In the genomic region with DNA sequence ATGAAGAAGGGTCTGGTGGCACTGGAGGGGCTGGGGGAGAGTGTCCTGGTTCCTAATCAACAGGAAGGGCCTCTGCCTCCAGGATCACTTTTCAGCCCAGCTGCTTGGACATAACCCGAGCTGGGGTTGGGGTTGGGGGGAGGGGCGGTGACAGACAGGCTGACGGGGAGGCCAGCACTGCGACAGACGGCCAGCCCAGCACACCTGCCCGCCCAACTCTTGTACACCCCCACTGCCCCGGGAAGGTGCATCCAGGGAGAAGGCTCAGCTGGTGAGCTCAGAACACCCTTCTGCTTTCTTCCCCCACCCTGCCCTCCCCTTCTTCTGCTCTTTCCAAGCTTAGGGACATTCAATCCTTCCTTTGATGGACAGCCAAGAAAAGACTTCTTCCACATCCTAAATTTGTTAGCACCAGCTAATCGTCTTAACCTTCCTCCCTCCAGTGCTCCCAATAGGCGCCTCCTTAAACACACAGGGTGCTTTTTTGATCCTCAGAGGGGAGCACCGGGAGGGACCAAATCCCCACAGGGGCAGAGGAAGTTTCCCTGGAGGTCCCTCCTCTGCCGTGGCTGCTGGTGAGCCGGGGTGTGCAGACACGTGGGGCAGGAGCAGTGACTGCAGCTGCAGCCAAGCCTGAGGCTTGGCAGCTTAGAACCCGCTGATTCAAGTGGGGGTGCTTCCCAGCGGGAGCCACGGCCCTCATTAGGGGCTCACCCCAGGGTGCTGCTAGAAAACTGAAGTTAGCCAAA, we compare ENCODE assay signal across 18 cellular contexts. TPM values are rescaled to one million over a fixed set of nuclear protein-coding genes. Genes with fewer than 3 reads are reported as not detected.
A peak's percentile ranks its signal among the peaks of the same experiment; 100 is the strongest.
DNase-seq lines count a peak whose midpoint lies in the region; ATAC-seq, FAIRE-seq and TF ChIP-seq lines count a peak whose summit lies in the region.
"Had no signal": no experiment of that assay in that cellular context is flagged by ENCODE, and none has a peak within 500 bp of the region (broad histone marks: within the 10 kb centered on the region; RNA-seq: fewer than 3 reads in every experiment).

No MANE protein-coding gene starts in this region.

- ATAC-seq in HG02763 (IDR thresholded peaks at IDR 0.05; ENCODE audit: unreplicated experiment), result no peak
- ATAC-seq: activated CD8-positive, alpha-beta T cell treated with anti-CD3 and anti-CD28 coated beads, Interleukin-2, amount 10 ng/mL, durations not matched to agents 7 days and 5 days had no signal

- H3K27ac ChIP-seq in mammary epithelial cell (ENCODE audit: insufficient read depth, low read depth, low read length), result no peak overlapping the region
- no peak overlapping the region for H3K27ac ChIP-seq in breast epithelium
- no peak overlapping the region for H3K27ac ChIP-seq in SJCRH30
- no peak overlapping the region for H3K27ac ChIP-seq in kidney (ENCODE audit: low read depth in 2 of 2, low read length in 2 of 2)
- H3K27ac ChIP-seq in stomach, result peak overlapping the region in 3 of 5 donors; percentile 9 to 71 (median 54)
- H3K27ac ChIP-seq: PC-9, uterus had no signal

- H3K79me2 ChIP-seq in mammary epithelial cell (ENCODE audit: insufficient read depth, low read length), result no peaks in the 10 kb centered on the region

- H3K4me2 ChIP-seq in mammary epithelial cell (ENCODE audit: insufficient read depth, low read depth, low read length), result no peak overlapping the region
- H3K4me2 ChIP-seq: PC-9 had no signal

- CTCF ChIA-PET in mammary epithelial cell (lab: Charles Lee; ENCODE audit: low non-redundant PET), result no interaction called here

- no peak for TF ChIP-seq CTCF in mammary epithelial cell (conservative IDR thresholded peaks at IDR 0.05 in 1 of 2, IDR thresholded peaks at IDR 0.05 in 1 of 2; ENCODE audit: extremely low read depth in 1 of 2, insufficient read depth in 1 of 2, low read depth in 1 of 2, low read length in 2 of 2)
- TF ChIP-seq CTCF in breast epithelium (IDR thresholded peaks at IDR 0.05), result no peak
- no peak for TF ChIP-seq CTCF in kidney (IDR thresholded peaks at IDR 0.05; ENCODE audit: borderline replicate concordance, extremely low read depth, insufficient read depth)
- TF ChIP-seq CTCF in stomach (IDR thresholded peaks at IDR 0.05), result no peak
- no peak for TF ChIP-seq CTCF in progenitor cell of endocrine pancreas (IDR thresholded peaks at IDR 0.05; ENCODE audit: unreplicated experiment)

- no peak for TF ChIP-seq POLR2A in breast epithelium (IDR thresholded peaks at IDR 0.05)
- no peak for TF ChIP-seq POLR2A in stomach (IDR thresholded peaks at IDR 0.05)

- peaks cover 14% of the 10 kb centered on the region for H3K4me1 Mint-ChIP-seq in progenitor cell of endocrine pancreas (ENCODE audit: low read depth)

- H3K9ac ChIP-seq in mammary epithelial cell (ENCODE audit: insufficient read depth, low read length), result no peak overlapping the region
- H3K9ac ChIP-seq in kidney (ENCODE audit: low read length in 2 of 2), result no peak overlapping the region

- intact Hi-C loops in mammary epithelial cell (cut with micrococcal nuclease), result loop anchor here (2.0 kb wide), 1 partner anchor 14 kb away; no protein-coding TSS in a partner anchor
- intact Hi-C loops in breast epithelium (cut with DNase I; ENCODE audit: low total_unique reads), result no loop called here
- intact Hi-C loops in kidney (cut with DNase I), result no loop called here
- intact Hi-C loops in stomach (cut with DNase I; ENCODE audit: low total_unique reads), result no loop called here

- no peaks in the 10 kb centered on the region for H3K36me3 Mint-ChIP-seq in progenitor cell of endocrine pancreas (ENCODE audit: insufficient read depth)

- no peak for FAIRE-seq in kidney (lab: Jason Lieb, UNC)
- FAIRE-seq: A204.1, islet of Langerhans had no signal

- in situ Hi-C loops in mammary epithelial cell (cut with MboI; ENCODE audit: low sequenced_read_pairs in 2 of 2), result no loop called here

- dilution Hi-C loops in mammary epithelial cell (cut with HindIII; ENCODE audit: low sequenced_read_pairs), result no loop called here

- 21% methylated on average over 9 of the region's 16 CpGs for WGBS in mammary epithelial cell (ENCODE audit: low coverage, missing lambda C conversion rate)
- WGBS in stomach, 5 donors, result 20 to 28% (median 22%) methylated on average over 14 to 16 of the region's 16 CpGs

- no TSS peak for BruUV-seq in mammary epithelial cell (replicated peaks; lab: Mats Ljungman, UMichigan)

- no peak overlapping the region for H3K27ac Mint-ChIP-seq in progenitor cell of endocrine pancreas
- H3K27ac Mint-ChIP-seq: activated CD8-positive, alpha-beta T cell treated with anti-CD3 and anti-CD28 coated beads, Interleukin-2, amount 10 ng/mL, durations not matched to agents 7 days and 5 days had no signal

- H3K27me3 ChIP-seq in mammary epithelial cell (ENCODE audit: insufficient read depth, low read length) (no peaks in the 10 kb centered on the region), breast epithelium (no peaks in the 10 kb centered on the region), SJCRH30 (no peaks in the 10 kb centered on the region), stomach (peaks cover 0 to 28% (median 14%) of the 10 kb centered on the region in 3 donors)
- H3K27me3 ChIP-seq: uterus had no signal

- DNase-seq in mammary epithelial cell (no peak), breast epithelium (ENCODE audit: low spot score in 2 of 2) (no peak), SJCRH30 (peak; percentile 29), kidney (peak; percentile 78), stomach (no peak), NCI-H446 treated with DMSO at 0.1 percent for 48 hours (lab: John Stamatoyannopoulos, UW) (no peak), progenitor cell of endocrine pancreas (ENCODE audit: low spot score, unreplicated experiment) (no peak)
- DNase-seq: activated CD8-positive, alpha-beta T cell treated with anti-CD3 and anti-CD28 coated beads, Interleukin-2, amount 10 ng/mL, durations not matched to agents 7 days and 5 days; activated naive CD4-positive, alpha-beta T cell treated with Interleukin-2 at 50 U/mL for 16 hours; DND-41; NCI-H1694; stimulated activated CD4-positive, alpha-beta T cell treated with anti-CD3 and anti-CD28 coated beads, Interleukin-15, amount 100 ng/mL, for 24 hours had no signal

- H3K4me3 ChIP-seq in mammary epithelial cell (replicated peaks in 1 of 3; ENCODE audit: insufficient read depth in 1 of 3, low read depth in 2 of 3, low read length in 3 of 3) (no peak overlapping the region), breast epithelium (no peak overlapping the region), SJCRH30 (no peak overlapping the region), kidney (ENCODE audit: low read length in 2 of 2) (no peak overlapping the region), stomach (no peak overlapping the region)
- H3K4me3 ChIP-seq: PC-9, uterus had no signal

- no peaks in the 10 kb centered on the region for H3K9me3 ChIP-seq in mammary epithelial cell (replicated peaks; ENCODE audit: insufficient read depth, low read length)
- no peaks in the 10 kb centered on the region for H3K9me3 ChIP-seq in breast epithelium
- no peaks in the 10 kb centered on the region for H3K9me3 ChIP-seq in SJCRH30 (replicated peaks)
- no peaks in the 10 kb centered on the region for H3K9me3 ChIP-seq in kidney (ENCODE audit: control insufficient read depth in 1 of 2, low read length in 2 of 2)
- H3K9me3 ChIP-seq in stomach, result no peaks in the 10 kb centered on the region
- H3K9me3 ChIP-seq: uterus had no signal

- no peaks in the 10 kb centered on the region for H4K20me1 ChIP-seq in mammary epithelial cell (ENCODE audit: insufficient read depth, low read length)

- H3K27me3 Mint-ChIP-seq in progenitor cell of endocrine pancreas, result peaks cover 54% of the 10 kb centered on the region

- H3K36me3 ChIP-seq in mammary epithelial cell (ENCODE audit: insufficient read depth, low read length) (no peaks in the 10 kb centered on the region), breast epithelium (no peaks in the 10 kb centered on the region), SJCRH30 (no peaks in the 10 kb centered on the region), kidney (ENCODE audit: control insufficient read depth in 1 of 2, insufficient read depth in 2 of 2, low read length in 2 of 2) (no peaks in the 10 kb centered on the region), stomach (no peaks in the 10 kb centered on the region)
- H3K36me3 ChIP-seq: uterus had no signal

- no peak overlapping the region for H3K4me3 Mint-ChIP-seq in progenitor cell of endocrine pancreas (ENCODE audit: low read depth)
- H3K4me3 Mint-ChIP-seq: activated CD8-positive, alpha-beta T cell treated with anti-CD3 and anti-CD28 coated beads, Interleukin-2, amount 10 ng/mL, durations not matched to agents 7 days and 5 days had no signal

- no peaks in the 10 kb centered on the region for H3K9me3 Mint-ChIP-seq in progenitor cell of endocrine pancreas (ENCODE audit: low read depth)

- peak overlapping the region; percentile 34 for H2AFZ ChIP-seq in mammary epithelial cell (ENCODE audit: low read depth, low read length)
- H2AFZ ChIP-seq: PC-9 had no signal

- H3K4me1 ChIP-seq in mammary epithelial cell (ENCODE audit: insufficient read depth, low read length), result peaks cover 5% of the 10 kb centered on the region
- peaks cover 0 to 4% of the 10 kb centered on the region in 2 donors for H3K4me1 ChIP-seq in breast epithelium
- peaks cover 5% of the 10 kb centered on the region; the same call in 1 of the 2 replicates for H3K4me1 ChIP-seq in SJCRH30
- H3K4me1 ChIP-seq in kidney (ENCODE audit: control insufficient read depth in 1 of 2, insufficient read depth in 1 of 2, low read depth in 1 of 2, low read length in 2 of 2), result peaks cover 0 to 4% of the 10 kb centered on the region in 2 donors
- peaks cover 4 to 60% (median 19%) of the 10 kb centered on the region in 4 donors for H3K4me1 ChIP-seq in stomach
- H3K4me1 ChIP-seq: uterus had no signal

- no peak for TF ChIP-seq EP300 in stomach (IDR thresholded peaks at IDR 0.05)

RNA-seq across cellular contexts. Expression of gene COL13A1, which starts 44.7 kb away (rescaled TPM):
- total RNA-seq in mammary epithelial cell, result 1 to 10 TPM; 1.3 to 8.8 TPM
- 5.4 TPM for polyA plus RNA-seq in mammary epithelial cell
- 0.21 TPM for polyA minus RNA-seq in mammary epithelial cell
- total RNA-seq in breast epithelium, result under 1 TPM; 0.66 to 0.80 (median 0.73) TPM
- total RNA-seq in SJCRH30 (2014; rRNA removed; shearing (Covaris generic)), result 0.20 and 0.26 TPM in 2 replicates
- 5.2 TPM for total RNA-seq in kidney
- 4.0 TPM for polyA plus RNA-seq in kidney (ENCODE audit: insufficient read depth, low read depth, low replicate concordance)
- total RNA-seq in stomach, result 1 to 10 TPM in 4 of 5 donors, under 1 TPM in 1; 0.58 to 9.9 (median 7.1) TPM
- 1 to 10 TPM; 1.2 to 7.2 (median 1.4) TPM for polyA plus RNA-seq in stomach
- 0.43 and 0.47 TPM in 2 replicates for total RNA-seq in progenitor cell of endocrine pancreas
- total RNA-seq: activated CD8-positive, alpha-beta T cell treated with anti-CD3 and anti-CD28 coated beads, Interleukin-2, amount 10 ng/mL, durations not matched to agents 7 days and 5 days; T-helper 2 cell treated with Interferon-gamma antibody and Interleukin-4, amounts not matched to agents 100 ng/mL and 5 ng/mL, for 36 hours had no signal

Comparison
In these comparisons a context has a peak if more than half of its experiments do, and no peak if none do; other contexts are left out.
1. DNase-seq: peak in SJCRH30 (2 of 2) and kidney (single experiment); none in mammary epithelial cell (single experiment), breast epithelium (0 of 2), stomach (single experiment), NCI-H446 treated with DMSO at 0.1 percent for 48 hours (single experiment) and progenitor cell of endocrine pancreas (single experiment).
2. H3K27ac ChIP-seq: peak in stomach (3 of 5); none in mammary epithelial cell (single experiment), breast epithelium (0 of 2), SJCRH30 (single experiment) and kidney (0 of 2).